12 cellular contexts compared by ENCODE assay signal in genomic region chr12:16611146-16611545, GRCh38. TPM values are rescaled to one million over a fixed set of nuclear protein-coding genes. Genes with fewer than 3 reads are reported as not detected.
DNase-seq lines count a peak whose midpoint lies in the region; ATAC-seq and TF ChIP-seq lines count a peak whose summit lies in the region.
"Had no signal": no experiment of that assay in that cellular context is flagged by ENCODE, and none has a peak within 500 bp of the region (broad histone marks: within the 10 kb centered on the region; RNA-seq: fewer than 3 reads in every experiment).

No MANE protein-coding gene starts in this region.

- 38 to 60% (median 47%) methylated on average over 2 of the region's 2 CpGs for WGBS in ovary, 3 donors

- peaks cover 4 to 12% of the 10 kb centered on the region in 2 donors for H3K27me3 Mint-ChIP-seq in CD4-positive, alpha-beta memory T cell

- TF ChIP-seq EP300 in ovary (IDR thresholded peaks at IDR 0.05) = no peak

- intact Hi-C loops in OCI-LY7 (cut with micrococcal nuclease; ENCODE audit: unreplicated experiment) = no loop called here
- intact Hi-C loops in ovary (cut with DNase I) = no loop called here
- intact Hi-C loops in CD4-positive, alpha-beta memory T cell (cut with micrococcal nuclease) = no loop called here
- intact Hi-C loops in posterior cingulate gyrus (cut with DNase I) = no loop called here

- H3K4me1 ChIP-seq in OCI-LY7 (ENCODE audit: insufficient read depth, low read length, poor library complexity, severe bottlenecking) (peaks cover 76% of the 10 kb centered on the region), ovary (ENCODE audit: insufficient read depth) (no peaks in the 10 kb centered on the region)
- H3K4me1 ChIP-seq in CD4-positive, alpha-beta memory T cell (ENCODE audit: insufficient read depth, low read length) = no peaks in the 10 kb centered on the region

- peak overlapping the region; percentile 46 for H2AFZ ChIP-seq in OCI-LY7 (ENCODE audit: low read length)

- DNase-seq in OCI-LY7 (ENCODE audit: low spot score) (peak; percentile 70), ovary (no peak), SIG-M5 (lab: John Stamatoyannopoulos, UW) (no peak), posterior cingulate gyrus (no peak), NCI-H82 (lab: John Stamatoyannopoulos, UW) (no peak)
- no peak for DNase-seq in CD4-positive, alpha-beta memory T cell
- DNase-seq: activated CD4-positive, alpha-beta T cell treated with anti-CD3 and anti-CD28 coated beads, Interleukin-2, amount 50 U/mL, for 1 hour; activated naive CD8-positive, alpha-beta T cell treated with anti-CD3 and anti-CD28 coated beads, Interleukin-2, amount 10 ng/mL, durations not matched to agents 7 days and 5 days; left colon; SHP77 had no signal

- peaks cover 0 to 22% (median 6%) of the 10 kb centered on the region in 8 donors for H3K9me3 Mint-ChIP-seq in CD4-positive, alpha-beta memory T cell
- H3K9me3 Mint-ChIP-seq: activated naive CD8-positive, alpha-beta T cell treated with anti-CD3 and anti-CD28 coated beads, Interleukin-2, amount 10 ng/mL, durations not matched to agents 7 days and 5 days had no signal

- H3K27ac Mint-ChIP-seq in CD4-positive, alpha-beta memory T cell = no peak overlapping the region
- H3K27ac Mint-ChIP-seq: activated naive CD8-positive, alpha-beta T cell treated with anti-CD3 and anti-CD28 coated beads, Interleukin-2, amount 10 ng/mL, durations not matched to agents 7 days and 5 days had no signal

- H3K4me3 Mint-ChIP-seq in CD4-positive, alpha-beta memory T cell = no peak overlapping the region
- H3K4me3 Mint-ChIP-seq: activated naive CD8-positive, alpha-beta T cell treated with anti-CD3 and anti-CD28 coated beads, Interleukin-2, amount 10 ng/mL, durations not matched to agents 7 days and 5 days had no signal

- TF ChIP-seq CTCF in OCI-LY7 (conservative IDR thresholded peaks at IDR 0.05; ENCODE audit: low read length) = no peak
- no peak for TF ChIP-seq CTCF in ovary (IDR thresholded peaks at IDR 0.05)

- H4K20me1 ChIP-seq in OCI-LY7 (ENCODE audit: insufficient read depth, low read length) = no peaks in the 10 kb centered on the region

- H3K4me1 Mint-ChIP-seq in CD4-positive, alpha-beta memory T cell = no peaks in the 10 kb centered on the region

- ATAC-seq in GM18867 (IDR thresholded peaks at IDR 0.05; ENCODE audit: unreplicated experiment) = peak; percentile 66
- peak; percentile 38 for ATAC-seq in HG02642 (IDR thresholded peaks at IDR 0.05; ENCODE audit: poor library complexity, unreplicated experiment)
- ATAC-seq: left colon had no signal

- no peak for TF ChIP-seq POLR2A in ovary (IDR thresholded peaks at IDR 0.05)

- H3K4me2 ChIP-seq in OCI-LY7 (ENCODE audit: low read length) = peak overlapping the region; percentile 80

- no TSS peak for BruUV-seq in OCI-LY7 (replicated peaks; lab: Mats Ljungman, UMichigan)

- peak overlapping the region; percentile 77 for H3K4me3 ChIP-seq in OCI-LY7 (ENCODE audit: low read depth, low read length, poor library complexity, severe bottlenecking)
- H3K4me3 ChIP-seq in ovary = peak overlapping the region; percentile 18
- no peak overlapping the region for H3K4me3 ChIP-seq in CD4-positive, alpha-beta memory T cell (ENCODE audit: low read length in 2 of 2)

- no peaks in the 10 kb centered on the region for H3K36me3 Mint-ChIP-seq in CD4-positive, alpha-beta memory T cell

- H3K9me2 ChIP-seq in OCI-LY7 (ENCODE audit: insufficient read depth, low read length) = no peaks in the 10 kb centered on the region

- no peaks in the 10 kb centered on the region for H3K27me3 ChIP-seq in ovary
- no peaks in the 10 kb centered on the region for H3K27me3 ChIP-seq in CD4-positive, alpha-beta memory T cell (ENCODE audit: insufficient read depth, low read length)

- H3K27ac ChIP-seq in OCI-LY7 (ENCODE audit: low read depth, low read length, poor library complexity, severe bottlenecking) (peak overlapping the region; percentile 80), ovary (no peak overlapping the region)
- no peak overlapping the region for H3K27ac ChIP-seq in CD4-positive, alpha-beta memory T cell (ENCODE audit: low read depth, low read length)

- CTCF ChIA-PET in OCI-LY7 (lab: Charles Lee; ENCODE audit: unreplicated experiment) = no interaction called here
- CTCF ChIA-PET in CD4-positive, alpha-beta memory T cell (lab: Charles Lee; ENCODE audit: partially characterized antibody) = no interaction called here

- no peaks in the 10 kb centered on the region for H3K9me3 ChIP-seq in OCI-LY7 (ENCODE audit: low read length)
- no peaks in the 10 kb centered on the region for H3K9me3 ChIP-seq in ovary
- H3K9me3 ChIP-seq in CD4-positive, alpha-beta memory T cell (ENCODE audit: control insufficient read depth in 1 of 2, low read length in 2 of 2) = no peaks in the 10 kb centered on the region

- POLR2A ChIA-PET in OCI-LY7 (lab: Charles Lee) = interaction anchor here (0.5 to 2.6 kb wide), 16 partner anchors 9 to 979 kb away, joined by 3 to 23 read pairs (median 4); no protein-coding TSS in a partner anchor
- POLR2A ChIA-PET in CD4-positive, alpha-beta memory T cell (lab: Charles Lee; ENCODE audit: partially characterized antibody) = no interaction called here

- H3K36me3 ChIP-seq in OCI-LY7 (ENCODE audit: insufficient read depth, low read length) (no peaks in the 10 kb centered on the region), ovary (no peaks in the 10 kb centered on the region)
- H3K36me3 ChIP-seq in CD4-positive, alpha-beta memory T cell (ENCODE audit: insufficient read depth, low read length) = no peaks in the 10 kb centered on the region

- no peaks in the 10 kb centered on the region for H3K79me2 ChIP-seq in OCI-LY7 (ENCODE audit: insufficient read depth, low read depth, low read length)

RNA-seq across cellular contexts. Expression of gene LMO3, which starts 5.2 kb away (rescaled TPM):
- total RNA-seq in OCI-LY7 (2014; rRNA removed; shearing (Covaris generic)) = 12.3 and 13.1 TPM in 2 replicates
- total RNA-seq in OCI-LY7 (2022) (10.6 and 14.5 TPM in 2 replicates), ovary (1 to 10 TPM; 1.3 to 7.9 (median 5.0) TPM)
- 10 to 100 TPM in 1 of 2 donors, under 1 TPM in 1; 0.97 to 11.7 TPM for polyA plus RNA-seq in ovary
- total RNA-seq in CD4-positive, alpha-beta memory T cell = not detected
- polyA plus RNA-seq in CD4-positive, alpha-beta memory T cell = not detected
- total RNA-seq: activated naive CD8-positive, alpha-beta T cell treated with anti-CD3 and anti-CD28 coated beads, Interleukin-2, amount 10 ng/mL, durations not matched to agents 7 days and 5 days had no signal

Comparison
In these comparisons a context has a peak if more than half of its experiments do, and no peak if none do; other contexts are left out.
1. H3K4me3 ChIP-seq: peak in OCI-LY7 (single experiment) and ovary (single experiment); none in CD4-positive, alpha-beta memory T cell (0 of 2).